In genomic region chr9:32380944-32381343, GRCh38 we compare ENCODE assay signal across 8 cellular contexts.
"Had no signal": no experiment of that assay in that cellular context is flagged by ENCODE, and none has a peak within 500 bp of the region (broad histone marks: within the 10 kb centered on the region; RNA-seq: fewer than 3 reads in every experiment).

No MANE protein-coding gene starts in this region.

- DNase-seq: GDM1, GF-D8 had no signal

- FAIRE-seq: G401.6, GM12878, GM12891, GM12892, GM18507, GM19239 had no signal

- H3K4me3 ChIP-seq: GM12878 had no signal

- ATAC-seq: GM12878 had no signal
